ENCODE assay signal across 32 cellular contexts in genomic region chr22:49331223-49331815, GRCh38.
DNase-seq lines count a peak whose midpoint lies in the region; ATAC-seq and TF ChIP-seq lines count a peak whose summit lies in the region.
"Had no signal": no experiment of that assay in that cellular context is flagged by ENCODE, and none has a peak within 500 bp of the region (broad histone marks: within the 10 kb centered on the region; RNA-seq: fewer than 3 reads in every experiment).

No MANE protein-coding gene starts in this region.

- DNase-seq in H7 (peak; percentile 17), ecto neural progenitor cell (ENCODE audit: low spot score) (peak; percentile 19), mucosa of gallbladder (ENCODE audit: low spot score) (peak; percentile 5), type B pancreatic cell (ENCODE audit: extremely low spot score, unreplicated experiment) (peak; percentile 51), AG20443 (ENCODE audit: low spot score) (no peak)
- DNase-seq in activated CD8-positive, alpha-beta T cell treated with anti-CD3 and anti-CD28 coated beads, Interleukin-2, amount 10 ng/mL, durations not matched to agents 7 days and 5 days = no peak
- DNase-seq in stimulated activated CD4-positive, alpha-beta T cell treated with anti-CD3 and anti-CD28 coated beads, Interleukin-15, amount 100 ng/mL, for 24 hours = no peak
- DNase-seq: activated CD4-positive, alpha-beta T cell treated with anti-CD3 and anti-CD28 coated beads for 36 hours; activated CD8-positive, alpha-beta T cell treated with anti-CD3 and anti-CD28 coated beads for 36 hours; amygdala; brain microvascular endothelial cell; Caco-2; DND-41; gastrocnemius medialis; GF-D8; H9; MM.1S; NCI-H1105 treated with DMSO at 0.1 percent for 48 hours; NCI-H2029; NCI-H226; NCI-H526 treated with DMSO at 0.1 percent for 48 hours; nephron progenitor cell; NK-92 treated with Interleukin-12 subunit alpha and Interleukin-12 subunit beta, amount 100 ng/mL, for 24 hours; ovary; PC-9; retina; Right ventricle myocardium superior; stimulated activated naive CD8-positive, alpha-beta T cell treated with anti-CD3 and anti-CD28 coated beads, Interleukin-15, amount 100 ng/mL, for 72 hours; thyroid gland had no signal

- H3K36me3 Mint-ChIP-seq in type B pancreatic cell = no peaks in the 10 kb centered on the region
- no peaks in the 10 kb centered on the region for H3K36me3 Mint-ChIP-seq in activated CD8-positive, alpha-beta T cell treated with anti-CD3 and anti-CD28 coated beads, Interleukin-2, amount 10 ng/mL, durations not matched to agents 7 days and 5 days (ENCODE audit: low read depth)

- H3K4me3 Mint-ChIP-seq in type B pancreatic cell = no peak overlapping the region
- H3K4me3 Mint-ChIP-seq in activated CD8-positive, alpha-beta T cell treated with anti-CD3 and anti-CD28 coated beads, Interleukin-2, amount 10 ng/mL, durations not matched to agents 7 days and 5 days = no peak overlapping the region
- H3K4me3 Mint-ChIP-seq: activated CD4-positive, alpha-beta T cell treated with anti-CD3 and anti-CD28 coated beads for 36 hours; activated CD8-positive, alpha-beta T cell treated with anti-CD3 and anti-CD28 coated beads for 36 hours; activated T-helper 17 cell treated with anti-CD3 and anti-CD28 coated beads, Interleukin-2, amount 50 U/mL, for 72 hours; H9; nephron progenitor cell; stimulated activated naive CD8-positive, alpha-beta T cell treated with anti-CD3 and anti-CD28 coated beads, Interleukin-15, amount 100 ng/mL, for 72 hours had no signal

- no peak for ATAC-seq in activated CD8-positive, alpha-beta T cell treated with anti-CD3 and anti-CD28 coated beads, Interleukin-2, amount 10 ng/mL, durations not matched to agents 7 days and 5 days
- ATAC-seq: activated CD4-positive, alpha-beta T cell treated with anti-CD3 and anti-CD28 coated beads for 36 hours; activated CD8-positive, alpha-beta T cell treated with anti-CD3 and anti-CD28 coated beads for 36 hours; activated naive CD4-positive, alpha-beta T cell treated with anti-CD3 and anti-CD28 coated beads, Interleukin-2, amount 50 U/mL, for 72 hours; activated T-helper 17 cell treated with anti-CD3 and anti-CD28 coated beads, Interleukin-2, amount 50 U/mL, for 72 hours; gastrocnemius medialis; stimulated activated naive CD8-positive, alpha-beta T cell treated with anti-CD3 and anti-CD28 coated beads, Interleukin-15, amount 100 ng/mL, for 72 hours had no signal

- no peaks in the 10 kb centered on the region for H3K36me3 ChIP-seq in H7 (replicated peaks; ENCODE audit: control insufficient read depth, insufficient read depth, low read length)
- H3K36me3 ChIP-seq: brain microvascular endothelial cell, gastrocnemius medialis, ovary, thyroid gland had no signal

- H3K27me3 Mint-ChIP-seq in type B pancreatic cell = peaks cover 23% of the 10 kb centered on the region
- H3K27me3 Mint-ChIP-seq in activated CD8-positive, alpha-beta T cell treated with anti-CD3 and anti-CD28 coated beads, Interleukin-2, amount 10 ng/mL, durations not matched to agents 7 days and 5 days (ENCODE audit: low read depth) = no peaks in the 10 kb centered on the region
- H3K27me3 Mint-ChIP-seq: activated CD8-positive, alpha-beta T cell treated with anti-CD3 and anti-CD28 coated beads for 36 hours; stimulated activated naive CD8-positive, alpha-beta T cell treated with anti-CD3 and anti-CD28 coated beads, Interleukin-15, amount 100 ng/mL, for 72 hours had no signal

- H3K9me3 Mint-ChIP-seq in type B pancreatic cell = peaks cover 6% of the 10 kb centered on the region
- no peaks in the 10 kb centered on the region for H3K9me3 Mint-ChIP-seq in activated CD8-positive, alpha-beta T cell treated with anti-CD3 and anti-CD28 coated beads, Interleukin-2, amount 10 ng/mL, durations not matched to agents 7 days and 5 days (ENCODE audit: insufficient read depth)
- H3K9me3 Mint-ChIP-seq: stimulated activated naive CD8-positive, alpha-beta T cell treated with anti-CD3 and anti-CD28 coated beads, Interleukin-15, amount 100 ng/mL, for 72 hours had no signal

- CTCF ChIA-PET in activated CD8-positive, alpha-beta T cell treated with anti-CD3 and anti-CD28 coated beads, Interleukin-2, amount 10 ng/mL, durations not matched to agents 7 days and 5 days (lab: Charles Lee) = no interaction called here

- POLR2A ChIA-PET in activated CD8-positive, alpha-beta T cell treated with anti-CD3 and anti-CD28 coated beads, Interleukin-2, amount 10 ng/mL, durations not matched to agents 7 days and 5 days (lab: Charles Lee) = no interaction called here

- no peaks in the 10 kb centered on the region for H3K4me1 Mint-ChIP-seq in type B pancreatic cell (ENCODE audit: unreplicated experiment)
- H3K4me1 Mint-ChIP-seq in activated CD8-positive, alpha-beta T cell treated with anti-CD3 and anti-CD28 coated beads, Interleukin-2, amount 10 ng/mL, durations not matched to agents 7 days and 5 days (ENCODE audit: low read depth) = no peaks in the 10 kb centered on the region
- H3K4me1 Mint-ChIP-seq: activated CD4-positive, alpha-beta T cell treated with anti-CD3 and anti-CD28 coated beads for 36 hours; activated T-helper 17 cell treated with anti-CD3 and anti-CD28 coated beads, Interleukin-2, amount 50 U/mL, for 72 hours; stimulated activated naive CD8-positive, alpha-beta T cell treated with anti-CD3 and anti-CD28 coated beads, Interleukin-15, amount 100 ng/mL, for 72 hours had no signal

- no peak overlapping the region for H3K4me3 ChIP-seq in H7 (ENCODE audit: insufficient read depth, low read depth, low read length)
- H3K4me3 ChIP-seq: gastrocnemius medialis, ovary, PC-9, smooth muscle cell, thyroid gland had no signal

- H3K27me3 ChIP-seq in H7 (ENCODE audit: control insufficient read depth, insufficient read depth, low read length) = no peaks in the 10 kb centered on the region
- H3K27me3 ChIP-seq: brain microvascular endothelial cell, gastrocnemius medialis, ovary, thyroid gland had no signal

- no peak for TF ChIP-seq CTCF in type B pancreatic cell (conservative IDR thresholded peaks at IDR 0.05)

- H3K27ac Mint-ChIP-seq in type B pancreatic cell = no peak overlapping the region
- no peak overlapping the region for H3K27ac Mint-ChIP-seq in activated CD8-positive, alpha-beta T cell treated with anti-CD3 and anti-CD28 coated beads, Interleukin-2, amount 10 ng/mL, durations not matched to agents 7 days and 5 days
- H3K27ac Mint-ChIP-seq: activated CD4-positive, alpha-beta T cell treated with anti-CD3 and anti-CD28 coated beads for 36 hours; activated CD8-positive, alpha-beta T cell treated with anti-CD3 and anti-CD28 coated beads for 36 hours; activated T-helper 17 cell treated with anti-CD3 and anti-CD28 coated beads, Interleukin-2, amount 50 U/mL, for 72 hours; H9; stimulated activated naive CD8-positive, alpha-beta T cell treated with anti-CD3 and anti-CD28 coated beads, Interleukin-15, amount 100 ng/mL, for 72 hours had no signal

Comparison
In these comparisons a context has a peak if more than half of its experiments do, and no peak if none do; other contexts are left out.
1. DNase-seq: peak in H7 (single experiment), ecto neural progenitor cell (single experiment), mucosa of gallbladder (single experiment) and type B pancreatic cell (single experiment); none in activated CD8-positive, alpha-beta T cell treated with anti-CD3 and anti-CD28 coated beads, Interleukin-2, amount 10 ng/mL, durations not matched to agents 7 days and 5 days (single experiment), AG20443 (single experiment) and stimulated activated CD4-positive, alpha-beta T cell treated with anti-CD3 and anti-CD28 coated beads, Interleukin-15, amount 100 ng/mL, for 24 hours (single experiment).